ENCODE assay signal across 19 cellular contexts in genomic region chr13:79749556-79749955, GRCh38.
DNase-seq lines count a peak whose midpoint lies in the region; ATAC-seq, FAIRE-seq and TF ChIP-seq lines count a peak whose summit lies in the region.
"Had no signal": no experiment of that assay in that cellular context is flagged by ENCODE, and none has a peak within 500 bp of the region (broad histone marks: within the 10 kb centered on the region; RNA-seq: fewer than 3 reads in every experiment).

No MANE protein-coding gene starts in this region.

- FAIRE-seq in GM12892 (lab: Jason Lieb, UNC), result no peak

- H2AFZ ChIP-seq in hepatocyte (peak overlapping the region; percentile 1), trophoblast cell (ENCODE audit: insufficient read depth, low read length, poor library complexity) (no peak overlapping the region)

- H3K9ac ChIP-seq in trophoblast cell (ENCODE audit: low read length), result no peak overlapping the region

- no peaks in the 10 kb centered on the region for H3K27me3 Mint-ChIP-seq in activated T-cell treated with anti-CD3 and anti-CD28 coated beads, Interleukin-2, amount 50 U/mL, for 24 hours

- no peak overlapping the region for H2BK12ac ChIP-seq in trophoblast cell (ENCODE audit: low read length)

- H3K4me3 ChIP-seq in AG10803 (ENCODE audit: low read length), result no peak overlapping the region
- no peak overlapping the region for H3K4me3 ChIP-seq in hepatocyte
- H3K4me3 ChIP-seq in trophoblast cell (ENCODE audit: low read depth, low read length), result no peak overlapping the region
- H3K4me3 ChIP-seq: dorsolateral prefrontal cortex, prostate gland, vagina had no signal

- H2BK5ac ChIP-seq in trophoblast cell (ENCODE audit: low read depth, low read length, poor library complexity), result no peak overlapping the region

- no peak overlapping the region for H3K23ac ChIP-seq in trophoblast cell (ENCODE audit: low read length)

- H3K9me3 Mint-ChIP-seq in activated T-cell treated with anti-CD3 and anti-CD28 coated beads, Interleukin-2, amount 50 U/mL, for 24 hours, result no peaks in the 10 kb centered on the region
- H3K9me3 Mint-ChIP-seq: CD8-positive, alpha-beta T cell had no signal

- WGBS in hepatocyte (ENCODE audit: low lambda C conversion rate, missing lambda C conversion rate), result 92% methylated on average over 2 of the region's 2 CpGs
- no CpG with 5 or more reads among the region's 2 CpGs for WGBS in trophoblast cell (ENCODE audit: extremely low coverage, insufficient coverage, insufficient read length)

- no peak overlapping the region for H4K8ac ChIP-seq in trophoblast cell (ENCODE audit: low read depth, low read length)

- H3K9me3 ChIP-seq in hepatocyte (ENCODE audit: low read depth) (no peaks in the 10 kb centered on the region), trophoblast cell (ENCODE audit: insufficient read depth, low read depth, low read length) (no peaks in the 10 kb centered on the region)
- H3K9me3 ChIP-seq: prostate gland, vagina had no signal

- no peak overlapping the region for H3K4ac ChIP-seq in trophoblast cell (ENCODE audit: low read depth, low read length)

- H3K14ac ChIP-seq in trophoblast cell (ENCODE audit: low read length), result no peak overlapping the region

- peak; percentile 3; the same call in 1 of the 3 replicates for ATAC-seq in SK-N-SH treated with all-trans-retinoic acid at 6 μM for 48 hours
- ATAC-seq in GM19455 (IDR thresholded peaks at IDR 0.05; ENCODE audit: unreplicated experiment), result no peak
- no peak for ATAC-seq in HG02870 (IDR thresholded peaks at IDR 0.05; ENCODE audit: unreplicated experiment)
- ATAC-seq: CD8-positive, alpha-beta T cell; natural killer cell had no signal

- H3K4me1 Mint-ChIP-seq in activated T-cell treated with anti-CD3 and anti-CD28 coated beads, Interleukin-2, amount 50 U/mL, for 24 hours (ENCODE audit: low read depth), result no peaks in the 10 kb centered on the region
- H3K4me1 Mint-ChIP-seq: natural killer cell had no signal

- no peak overlapping the region for H4K12ac ChIP-seq in trophoblast cell (ENCODE audit: low read depth, low read length)

- DNase-seq in AG10803 (ENCODE audit: low read depth) (peak; percentile 45), hepatocyte (ENCODE audit: low spot score) (no peak), trophoblast cell (no peak), GM12892 (ENCODE audit: insufficient read length) (no peak)
- no peak for DNase-seq in activated T-cell treated with anti-CD3 and anti-CD28 coated beads, Interleukin-2, amount 50 U/mL, for 24 hours
- DNase-seq: CD8-positive, alpha-beta T cell; erythroblast; glutamatergic neuron; KBM-7; natural killer cell; NCI-H2029; NCI-H446; NK-92 treated with Interleukin-12 subunit alpha and Interleukin-12 subunit beta, amount 100 ng/mL, for 24 hours had no signal

- H3K27me3 ChIP-seq in hepatocyte (no peaks in the 10 kb centered on the region), trophoblast cell (ENCODE audit: insufficient read depth, low read length) (no peaks in the 10 kb centered on the region)
- H3K27me3 ChIP-seq: dorsolateral prefrontal cortex, vagina had no signal

- peaks cover 11% of the 10 kb centered on the region for H3K79me1 ChIP-seq in trophoblast cell (ENCODE audit: low read length)

- TF ChIP-seq POLR2A in GM12892 (IDR thresholded peaks at IDR 0.05; ENCODE audit: low read depth, low read length), result no peak

- no peak overlapping the region for H4K91ac ChIP-seq in trophoblast cell (ENCODE audit: low read depth, low read length)

- no peaks in the 10 kb centered on the region for H3K36me3 Mint-ChIP-seq in activated T-cell treated with anti-CD3 and anti-CD28 coated beads, Interleukin-2, amount 50 U/mL, for 24 hours (ENCODE audit: low read depth)
- H3K36me3 Mint-ChIP-seq: CD8-positive, alpha-beta T cell; natural killer cell had no signal

- H2AK5ac ChIP-seq in trophoblast cell (ENCODE audit: low read length), result no peak overlapping the region

- H3K79me2 ChIP-seq in hepatocyte, result no peaks in the 10 kb centered on the region
- no peaks in the 10 kb centered on the region for H3K79me2 ChIP-seq in trophoblast cell (ENCODE audit: control insufficient read depth, insufficient read depth, low read length, poor library complexity)

- peak overlapping the region; percentile 6 for H3K4me2 ChIP-seq in hepatocyte
- no peak overlapping the region for H3K4me2 ChIP-seq in trophoblast cell (ENCODE audit: low read length)

- H3K4me3 Mint-ChIP-seq in activated T-cell treated with anti-CD3 and anti-CD28 coated beads, Interleukin-2, amount 50 U/mL, for 24 hours, result no peak overlapping the region
- H3K4me3 Mint-ChIP-seq: CD8-positive, alpha-beta T cell; natural killer cell had no signal

- H3K36me3 ChIP-seq in hepatocyte (replicated peaks; ENCODE audit: insufficient read depth, low read depth), result no peaks in the 10 kb centered on the region
- no peaks in the 10 kb centered on the region for H3K36me3 ChIP-seq in trophoblast cell (ENCODE audit: control insufficient read depth in 1 of 2, insufficient read depth in 2 of 2, low read length in 2 of 2)
- H3K36me3 ChIP-seq: prostate gland, vagina had no signal

- H4K20me1 ChIP-seq in hepatocyte (ENCODE audit: insufficient read depth, poor library complexity, severe bottlenecking), result no peaks in the 10 kb centered on the region

- H2BK120ac ChIP-seq in trophoblast cell (ENCODE audit: insufficient read depth, low read length, poor library complexity), result no peak overlapping the region

- no peaks in the 10 kb centered on the region for H3K9me2 ChIP-seq in hepatocyte (replicated peaks; ENCODE audit: insufficient read depth)

- H3K27ac Mint-ChIP-seq in activated T-cell treated with anti-CD3 and anti-CD28 coated beads, Interleukin-2, amount 50 U/mL, for 24 hours, result no peak overlapping the region
- H3K27ac Mint-ChIP-seq: CD8-positive, alpha-beta T cell; natural killer cell had no signal

- TF ChIP-seq CTCF in AG10803 (conservative IDR thresholded peaks at IDR 0.05; ENCODE audit: low read length) (no peak), hepatocyte (IDR thresholded peaks at IDR 0.05; ENCODE audit: poor library complexity) (no peak)

- H3K4me1 ChIP-seq in hepatocyte (ENCODE audit: insufficient read depth) (peaks cover 14% of the 10 kb centered on the region), trophoblast cell (ENCODE audit: control insufficient read depth in 1 of 2, insufficient read depth in 2 of 2, low read length in 2 of 2) (peaks cover 2 to 5% of the 10 kb centered on the region in 2 experiments)
- H3K4me1 ChIP-seq: prostate gland had no signal

- H3K27ac ChIP-seq in hepatocyte (peak overlapping the region; percentile 64), trophoblast cell (ENCODE audit: low read depth, low read length) (peak overlapping the region; percentile 66)
- H3K27ac ChIP-seq: prostate gland, vagina had no signal

- H3K18ac ChIP-seq in trophoblast cell (ENCODE audit: low read length), result no peak overlapping the region

TF ChIP-seq in SK-N-SH treated with all-trans-retinoic acid at 6 μM for 48 hours, 23 proteins besides CTCF, POLR2A, EP300 and RAD21 (continues in another document):
- TF ChIP-seq TOX (CRISPR knock-in tag; IDR thresholded peaks at IDR 0.05; ENCODE audit: borderline replicate concordance) (no peak), TCF4 (CRISPR knock-in tag; IDR thresholded peaks at IDR 0.05; ENCODE audit: borderline replicate concordance) (no peak), GLIS3 (CRISPR knock-in tag; IDR thresholded peaks at IDR 0.05) (no peak), ZFP30 (CRISPR knock-in tag; IDR thresholded peaks at IDR 0.05) (no peak), OSR1 (CRISPR knock-in tag; IDR thresholded peaks at IDR 0.05) (no peak), ARNTL (CRISPR knock-in tag; IDR thresholded peaks at IDR 0.05; ENCODE audit: borderline replicate concordance, low read depth) (no peak), ZNF8 (CRISPR knock-in tag; IDR thresholded peaks at IDR 0.05) (no peak), ISL1 (CRISPR knock-in tag; IDR thresholded peaks at IDR 0.05) (no peak), ZC3H10 (CRISPR knock-in tag; IDR thresholded peaks at IDR 0.05) (no peak), PPARA (CRISPR knock-in tag; IDR thresholded peaks at IDR 0.05; ENCODE audit: borderline replicate concordance) (no peak), BACH2 (CRISPR knock-in tag; IDR thresholded peaks at IDR 0.05; ENCODE audit: borderline replicate concordance) (no peak), SNAI2 (CRISPR knock-in tag; IDR thresholded peaks at IDR 0.05) (no peak), ZNF70 (CRISPR knock-in tag; IDR thresholded peaks at IDR 0.05) (no peak)
- TF ChIP-seq, protein P1, sequence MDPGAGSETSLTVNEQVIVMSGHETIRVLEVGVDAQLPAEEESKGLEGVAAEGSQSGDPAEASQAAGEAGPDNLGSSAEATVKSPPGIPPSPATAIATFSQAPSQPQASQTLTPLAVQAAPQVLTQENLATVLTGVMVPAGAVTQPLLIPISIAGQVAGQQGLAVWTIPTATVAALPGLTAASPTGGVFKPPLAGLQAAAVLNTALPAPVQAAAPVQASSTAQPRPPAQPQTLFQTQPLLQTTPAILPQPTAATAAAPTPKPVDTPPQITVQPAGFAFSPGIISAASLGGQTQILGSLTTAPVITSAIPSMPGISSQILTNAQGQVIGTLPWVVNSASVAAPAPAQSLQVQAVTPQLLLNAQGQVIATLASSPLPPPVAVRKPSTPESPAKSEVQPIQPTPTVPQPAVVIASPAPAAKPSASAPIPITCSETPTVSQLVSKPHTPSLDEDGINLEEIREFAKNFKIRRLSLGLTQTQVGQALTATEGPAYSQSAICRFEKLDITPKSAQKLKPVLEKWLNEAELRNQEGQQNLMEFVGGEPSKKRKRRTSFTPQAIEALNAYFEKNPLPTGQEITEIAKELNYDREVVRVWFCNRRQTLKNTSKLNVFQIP (CRISPR knock-in tag; IDR thresholded peaks at IDR 0.05; ENCODE audit: borderline replicate concordance, low read depth), result no peak
- TF ChIP-seq, protein P2, sequence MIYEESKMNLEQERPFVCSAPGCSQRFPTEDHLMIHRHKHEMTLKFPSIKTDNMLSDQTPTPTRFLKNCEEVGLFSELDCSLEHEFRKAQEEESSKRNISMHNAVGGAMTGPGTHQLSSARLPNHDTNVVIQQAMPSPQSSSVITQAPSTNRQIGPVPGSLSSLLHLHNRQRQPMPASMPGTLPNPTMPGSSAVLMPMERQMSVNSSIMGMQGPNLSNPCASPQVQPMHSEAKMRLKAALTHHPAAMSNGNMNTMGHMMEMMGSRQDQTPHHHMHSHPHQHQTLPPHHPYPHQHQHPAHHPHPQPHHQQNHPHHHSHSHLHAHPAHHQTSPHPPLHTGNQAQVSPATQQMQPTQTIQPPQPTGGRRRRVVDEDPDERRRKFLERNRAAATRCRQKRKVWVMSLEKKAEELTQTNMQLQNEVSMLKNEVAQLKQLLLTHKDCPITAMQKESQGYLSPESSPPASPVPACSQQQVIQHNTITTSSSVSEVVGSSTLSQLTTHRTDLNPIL (CRISPR knock-in tag; IDR thresholded peaks at IDR 0.05; ENCODE audit: low read depth), result no peak
